Comparison of ENCODE assay signal across 2 cellular contexts in the genomic region with DNA sequence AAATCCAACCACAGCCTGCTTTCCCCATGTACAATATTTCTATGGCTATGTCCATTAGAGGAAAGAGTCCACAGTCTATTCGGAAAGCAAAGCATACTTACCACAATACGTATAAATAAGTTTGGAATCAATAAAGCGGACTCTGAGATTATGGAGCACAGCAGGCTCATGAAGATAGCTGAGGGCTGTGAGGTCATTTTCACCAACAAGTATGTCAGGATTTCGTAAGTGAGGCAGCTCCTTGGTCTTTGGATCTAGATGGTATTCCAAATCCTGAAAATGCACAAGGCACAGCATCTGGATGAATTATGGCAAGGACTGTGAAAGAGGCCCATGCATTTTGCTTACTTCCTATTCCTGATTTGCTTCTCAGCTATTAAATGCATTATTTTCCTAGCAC.
TF ChIP-seq lines count a peak whose summit lies in the region.

No MANE protein-coding gene starts in this region.

TF ChIP-seq in IMR-90, 13 proteins besides CTCF, POLR2A, EP300 and RAD21:
- no peak for TF ChIP-seq CEBPB (IDR thresholded peaks at IDR 0.05; ENCODE audit: low read depth, low read length)
- TF ChIP-seq NFE2L2 (IDR thresholded peaks at IDR 0.05; ENCODE audit: low read depth, low read length): no peak
- no peak for TF ChIP-seq ELK1 (IDR thresholded peaks at IDR 0.05; ENCODE audit: borderline replicate concordance, low read depth, low read length)
- TF ChIP-seq RFX5 (IDR thresholded peaks at IDR 0.05; ENCODE audit: low read depth, low read length): no peak
- TF ChIP-seq BHLHE40 (IDR thresholded peaks at IDR 0.05; ENCODE audit: low read depth, low read length): no peak
- no peak for TF ChIP-seq SMC3 (IDR thresholded peaks at IDR 0.05; ENCODE audit: low read depth, low read length)
- TF ChIP-seq RCOR1 (IDR thresholded peaks at IDR 0.05; ENCODE audit: insufficient replicate concordance, low read length): no peak
- no peak for TF ChIP-seq MXI1 (IDR thresholded peaks at IDR 0.05; ENCODE audit: borderline replicate concordance, low read depth, low read length)
- TF ChIP-seq CHD1 (IDR thresholded peaks at IDR 0.05; ENCODE audit: low read depth, low read length): no peak
- no peak for TF ChIP-seq MAZ (IDR thresholded peaks at IDR 0.05; ENCODE audit: borderline replicate concordance, low read depth, low read length)
- TF ChIP-seq, protein P1, sequence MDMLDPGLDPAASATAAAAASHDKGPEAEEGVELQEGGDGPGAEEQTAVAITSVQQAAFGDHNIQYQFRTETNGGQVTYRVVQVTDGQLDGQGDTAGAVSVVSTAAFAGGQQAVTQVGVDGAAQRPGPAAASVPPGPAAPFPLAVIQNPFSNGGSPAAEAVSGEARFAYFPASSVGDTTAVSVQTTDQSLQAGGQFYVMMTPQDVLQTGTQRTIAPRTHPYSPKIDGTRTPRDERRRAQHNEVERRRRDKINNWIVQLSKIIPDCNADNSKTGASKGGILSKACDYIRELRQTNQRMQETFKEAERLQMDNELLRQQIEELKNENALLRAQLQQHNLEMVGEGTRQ (IDR thresholded peaks at IDR 0.05; ENCODE audit: low read depth, low read length): no peak
- no peak for TF ChIP-seq FOS (IDR thresholded peaks at IDR 0.05; ENCODE audit: low read depth, low read length)
- TF ChIP-seq MAFK (IDR thresholded peaks at IDR 0.05; ENCODE audit: low read depth, low read length): no peak
TF ChIP-seq in IMR-90: peak in this region for 0.

TF ChIP-seq in HepG2, 621 proteins besides CTCF, POLR2A, EP300 and RAD21:
- no peak for TF ChIP-seq ATAD3A (CRISPR knock-in tag; IDR thresholded peaks at IDR 0.05)
